ENCODE assay signal across 8 cellular contexts in genomic region chr14:100213956-100214767, GRCh38.
DNase-seq lines count a peak whose midpoint lies in the region; ATAC-seq lines count a peak whose summit lies in the region.

No MANE protein-coding gene starts in this region.

- peak; percentile 94 for ATAC-seq in GM19023 (IDR thresholded peaks at IDR 0.05; ENCODE audit: unreplicated experiment)
- peak; percentile 91 for ATAC-seq in HG03159 (IDR thresholded peaks at IDR 0.05; ENCODE audit: unreplicated experiment)

- peak; percentile 92 for DNase-seq in AG08396 (ENCODE audit: low spot score)
- peak; percentile 95 for DNase-seq in NCI-H2227 (lab: John Stamatoyannopoulos, UW; ENCODE audit: unreplicated experiment)
- DNase-seq in activated CD4-positive, CD25-positive, alpha-beta regulatory T cell (lab: John Stamatoyannopoulos, UW): peak; percentile 81 to 92 (median 87)
- DNase-seq in central memory CD4-positive, alpha-beta T cell: peak; percentile 87
- DNase-seq in kidney glomerular epithelial cell (lab: John Stamatoyannopoulos, UW): peak; percentile 57
- DNase-seq in stimulated activated CD4-positive, alpha-beta T cell treated with anti-CD3 and anti-CD28 coated beads, Interleukin-1b, Interleukin-23, amount 100 ng/mL, for 24 hours (ENCODE audit: low read depth in 4 of 4, low spot score in 1 of 4): peak; percentile 81 to 96 (median 89)

Comparison
In these comparisons a context has a peak if more than half of its experiments do, and no peak if none do; other contexts are left out.
1. Peak in every context shown above with its lines: DNase-seq and ATAC-seq.